Comparison of ENCODE assay signal across 16 cellular contexts in the genomic region with DNA sequence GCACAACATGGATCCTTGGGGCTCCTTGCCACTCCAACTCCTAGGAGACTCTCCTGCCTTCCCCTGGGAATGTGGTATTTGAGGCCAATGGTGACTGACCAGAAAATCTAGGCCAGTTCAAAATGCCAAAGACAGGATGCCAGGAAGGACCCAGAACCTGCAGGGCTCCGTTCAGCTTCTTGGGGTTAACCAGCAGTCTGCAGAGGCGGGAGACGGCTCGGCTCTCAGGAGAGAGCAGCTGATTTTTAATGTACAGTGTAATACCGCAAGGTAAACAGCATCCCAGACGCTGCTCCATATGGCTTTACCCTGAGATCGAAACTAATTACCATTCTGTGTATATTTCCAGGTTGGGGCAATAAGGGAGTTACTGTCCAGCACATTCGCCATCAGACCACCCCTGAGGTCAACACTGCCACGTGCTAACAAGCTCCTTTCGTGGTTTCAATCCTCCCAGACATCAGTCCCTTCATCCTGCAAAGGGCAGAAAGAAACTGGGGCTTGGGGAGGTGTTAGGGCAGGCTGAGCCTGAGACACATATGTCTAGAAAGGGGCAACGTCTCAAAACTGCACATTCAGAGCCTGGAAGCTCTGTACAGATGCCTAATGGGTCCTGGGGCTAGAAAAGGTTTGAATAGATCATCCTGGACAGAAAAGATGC. TPM values are rescaled to one million over a fixed set of nuclear protein-coding genes. Genes with fewer than 3 reads are reported as not detected.
DNase-seq lines count a peak whose midpoint lies in the region; ATAC-seq, FAIRE-seq and TF ChIP-seq lines count a peak whose summit lies in the region.
"Had no signal": no experiment of that assay in that cellular context is flagged by ENCODE, and none has a peak within 500 bp of the region (broad histone marks: within the 10 kb centered on the region; RNA-seq: fewer than 3 reads in every experiment).

No MANE protein-coding gene starts in this region.

- DNase-seq in NCI-H1092 treated with DMSO at 0.1 percent for 48 hours (lab: John Stamatoyannopoulos, UW), result peak; percentile 25
- DNase-seq in NCI-H1092 (lab: John Stamatoyannopoulos, UW), result no peak
- peak; percentile 46 for DNase-seq in NCI-H2107 (lab: John Stamatoyannopoulos, UW)
- no peak for DNase-seq in activated naive CD8-positive, alpha-beta T cell treated with anti-CD3 and anti-CD28 coated beads, Interleukin-2, amount 50 U/mL, for 24 hours
- DNase-seq in neural progenitor cell (ENCODE audit: low spot score), result no peak
- no peak for DNase-seq in lower lobe of right lung
- DNase-seq in urothelium cell line (ENCODE audit: low spot score), result no peak
- DNase-seq: central memory CD4-positive, alpha-beta T cell; kidney; NCI-H345; pancreas; stimulated activated CD4-positive, alpha-beta T cell treated with anti-CD3 and anti-CD28 coated beads, Interleukin-2, amount 100 ng/mL, for 48 hours; thyroid gland had no signal

- H3K27ac ChIP-seq in neural progenitor cell (no peak overlapping the region), lower lobe of right lung (no peak overlapping the region)
- H3K27ac ChIP-seq: 22Rv1, SK-N-MC had no signal

- H3K27me3 Mint-ChIP-seq in activated naive CD8-positive, alpha-beta T cell treated with anti-CD3 and anti-CD28 coated beads, Interleukin-2, amount 50 U/mL, for 24 hours, result no peaks in the 10 kb centered on the region
- peaks cover 3% of the 10 kb centered on the region for H3K27me3 Mint-ChIP-seq in neural progenitor cell (ENCODE audit: insufficient read depth, low read depth)

- H3K36me3 ChIP-seq in neural progenitor cell, result no peaks in the 10 kb centered on the region
- H3K36me3 ChIP-seq in lower lobe of right lung, result no peaks in the 10 kb centered on the region
- H3K36me3 ChIP-seq: pancreas, thyroid gland had no signal

- TF ChIP-seq CTCF in neural progenitor cell (IDR thresholded peaks at IDR 0.05) (no peak), lower lobe of right lung (IDR thresholded peaks at IDR 0.05) (no peak)

- H3K4me3 ChIP-seq in neural progenitor cell, result no peak overlapping the region
- H3K4me3 ChIP-seq in lower lobe of right lung, result no peak overlapping the region
- H3K4me3 ChIP-seq: pancreas, SK-N-MC, thyroid gland had no signal

- H3K79me2 ChIP-seq in neural progenitor cell (ENCODE audit: low read depth), result no peaks in the 10 kb centered on the region

- H3K4me1 Mint-ChIP-seq in activated naive CD8-positive, alpha-beta T cell treated with anti-CD3 and anti-CD28 coated beads, Interleukin-2, amount 50 U/mL, for 24 hours, result peaks cover 94% of the 10 kb centered on the region
- peaks cover 70% of the 10 kb centered on the region for H3K4me1 Mint-ChIP-seq in neural progenitor cell

- H4K20me1 ChIP-seq in neural progenitor cell (ENCODE audit: low read depth), result peaks cover 4% of the 10 kb centered on the region

- no peaks in the 10 kb centered on the region for H3K9me3 ChIP-seq in neural progenitor cell (ENCODE audit: low read depth)
- no peaks in the 10 kb centered on the region for H3K9me3 ChIP-seq in lower lobe of right lung
- H3K9me3 ChIP-seq: pancreas, thyroid gland had no signal

- H3K4me3 Mint-ChIP-seq in activated naive CD8-positive, alpha-beta T cell treated with anti-CD3 and anti-CD28 coated beads, Interleukin-2, amount 50 U/mL, for 24 hours, result peak overlapping the region; percentile 46
- H3K4me3 Mint-ChIP-seq in neural progenitor cell, result no peak overlapping the region

- intact Hi-C loops in lower lobe of right lung (cut with DNase I), result no loop called here

- H3K4me1 ChIP-seq in neural progenitor cell, result peaks cover 49% of the 10 kb centered on the region
- H3K4me1 ChIP-seq in lower lobe of right lung, result peaks cover 53% of the 10 kb centered on the region

- no peaks in the 10 kb centered on the region for H3K9me3 Mint-ChIP-seq in activated naive CD8-positive, alpha-beta T cell treated with anti-CD3 and anti-CD28 coated beads, Interleukin-2, amount 50 U/mL, for 24 hours
- no peaks in the 10 kb centered on the region for H3K9me3 Mint-ChIP-seq in neural progenitor cell

- H2AFZ ChIP-seq in neural progenitor cell (replicated peaks), result no peak overlapping the region

- peaks cover 22% of the 10 kb centered on the region for H3F3A ChIP-seq in neural progenitor cell (ENCODE audit: low read depth)

- H3K36me3 Mint-ChIP-seq in activated naive CD8-positive, alpha-beta T cell treated with anti-CD3 and anti-CD28 coated beads, Interleukin-2, amount 50 U/mL, for 24 hours (ENCODE audit: low read depth), result peaks cover 31% of the 10 kb centered on the region
- H3K36me3 Mint-ChIP-seq in neural progenitor cell, result peaks cover 2% of the 10 kb centered on the region

- no peak for ATAC-seq in activated naive CD8-positive, alpha-beta T cell treated with anti-CD3 and anti-CD28 coated beads, Interleukin-2, amount 50 U/mL, for 24 hours
- ATAC-seq in lower lobe of right lung (no peak), GM18858 (IDR thresholded peaks at IDR 0.05; ENCODE audit: unreplicated experiment) (no peak)
- ATAC-seq: pancreas had no signal

- no peaks in the 10 kb centered on the region for H3K27me3 ChIP-seq in neural progenitor cell
- no peaks in the 10 kb centered on the region for H3K27me3 ChIP-seq in lower lobe of right lung (ENCODE audit: low read depth)
- H3K27me3 ChIP-seq: pancreas, thyroid gland had no signal

- FAIRE-seq in urothelium cell line (lab: Jason Lieb, UNC), result no peak
- FAIRE-seq: kidney, pancreas had no signal

- H3K4me2 ChIP-seq in neural progenitor cell, result no peak overlapping the region

- H3K27ac Mint-ChIP-seq in activated naive CD8-positive, alpha-beta T cell treated with anti-CD3 and anti-CD28 coated beads, Interleukin-2, amount 50 U/mL, for 24 hours, result peak overlapping the region; percentile 81
- peak overlapping the region; percentile 96 for H3K27ac Mint-ChIP-seq in neural progenitor cell

- no peak overlapping the region for H3K9ac ChIP-seq in neural progenitor cell

RNA-seq across cellular contexts. Expression of a gene that starts 16.7 kb away (rescaled TPM):
- total RNA-seq in neural progenitor cell (ENCODE audit: low replicate concordance) (1.6 and 4.5 TPM in 2 replicates), lower lobe of right lung (42.3 TPM)

Comparison
In these comparisons a context has a peak if more than half of its experiments do, and no peak if none do; other contexts are left out.
1. DNase-seq: peak in NCI-H1092 treated with DMSO at 0.1 percent for 48 hours (single experiment) and NCI-H2107 (single experiment); none in NCI-H1092 (single experiment), activated naive CD8-positive, alpha-beta T cell treated with anti-CD3 and anti-CD28 coated beads, Interleukin-2, amount 50 U/mL, for 24 hours (single experiment), neural progenitor cell (single experiment), lower lobe of right lung (single experiment) and urothelium cell line (single experiment).